ENCODE assay signal across 1 cellular context in the genomic region with DNA sequence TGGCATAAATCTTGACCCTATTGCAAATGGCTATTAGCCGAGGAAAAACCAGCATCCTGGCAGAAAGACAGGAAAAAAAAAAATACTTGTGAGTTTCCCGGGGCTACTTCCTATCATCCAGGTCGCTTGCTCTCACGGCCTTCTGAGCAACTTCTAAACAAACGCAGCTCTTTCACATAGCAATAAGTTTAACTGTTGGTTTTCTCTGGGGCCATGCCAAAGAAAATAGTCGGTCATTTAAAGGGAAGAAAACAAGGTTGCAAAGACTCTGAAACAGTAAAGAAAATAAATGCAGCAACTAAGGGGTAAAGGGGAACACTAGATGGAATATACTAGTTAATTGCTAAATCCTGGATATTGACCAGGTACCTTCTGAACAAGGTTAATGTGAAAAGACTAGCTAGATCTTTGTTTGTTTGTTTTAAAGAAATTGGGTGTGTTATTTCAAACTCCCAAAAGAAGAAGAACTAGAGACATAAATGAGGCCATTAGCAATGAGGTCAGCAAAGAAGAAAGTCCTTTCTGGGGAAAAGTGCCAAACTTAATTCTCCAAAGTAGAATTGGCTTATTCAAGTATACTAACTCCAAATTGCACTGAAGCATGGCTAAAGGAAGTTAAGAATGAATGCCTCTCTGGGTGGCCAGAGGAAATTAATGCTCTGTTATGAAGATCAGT.
TF ChIP-seq lines count a peak whose summit lies in the region.

No MANE protein-coding gene starts in this region.

TF ChIP-seq in A549, 52 proteins besides CTCF, POLR2A, EP300 and RAD21 (continued from another document):
- TF ChIP-seq E2F6 (IDR thresholded peaks at IDR 0.05; ENCODE audit: borderline replicate concordance, low read depth), result no peak
